ENCODE assay signal across 1 cellular context in genomic region chr5:168393773-168394172, GRCh38.
A peak's percentile ranks its signal among the peaks of the same experiment; 100 is the strongest.
TF ChIP-seq lines count a peak whose summit lies in the region.

No MANE protein-coding gene starts in this region.

TF ChIP-seq in HepG2, 621 proteins besides CTCF, POLR2A, EP300 and RAD21 (continued from another document and continues in another):
- TF ChIP-seq, protein P1, sequence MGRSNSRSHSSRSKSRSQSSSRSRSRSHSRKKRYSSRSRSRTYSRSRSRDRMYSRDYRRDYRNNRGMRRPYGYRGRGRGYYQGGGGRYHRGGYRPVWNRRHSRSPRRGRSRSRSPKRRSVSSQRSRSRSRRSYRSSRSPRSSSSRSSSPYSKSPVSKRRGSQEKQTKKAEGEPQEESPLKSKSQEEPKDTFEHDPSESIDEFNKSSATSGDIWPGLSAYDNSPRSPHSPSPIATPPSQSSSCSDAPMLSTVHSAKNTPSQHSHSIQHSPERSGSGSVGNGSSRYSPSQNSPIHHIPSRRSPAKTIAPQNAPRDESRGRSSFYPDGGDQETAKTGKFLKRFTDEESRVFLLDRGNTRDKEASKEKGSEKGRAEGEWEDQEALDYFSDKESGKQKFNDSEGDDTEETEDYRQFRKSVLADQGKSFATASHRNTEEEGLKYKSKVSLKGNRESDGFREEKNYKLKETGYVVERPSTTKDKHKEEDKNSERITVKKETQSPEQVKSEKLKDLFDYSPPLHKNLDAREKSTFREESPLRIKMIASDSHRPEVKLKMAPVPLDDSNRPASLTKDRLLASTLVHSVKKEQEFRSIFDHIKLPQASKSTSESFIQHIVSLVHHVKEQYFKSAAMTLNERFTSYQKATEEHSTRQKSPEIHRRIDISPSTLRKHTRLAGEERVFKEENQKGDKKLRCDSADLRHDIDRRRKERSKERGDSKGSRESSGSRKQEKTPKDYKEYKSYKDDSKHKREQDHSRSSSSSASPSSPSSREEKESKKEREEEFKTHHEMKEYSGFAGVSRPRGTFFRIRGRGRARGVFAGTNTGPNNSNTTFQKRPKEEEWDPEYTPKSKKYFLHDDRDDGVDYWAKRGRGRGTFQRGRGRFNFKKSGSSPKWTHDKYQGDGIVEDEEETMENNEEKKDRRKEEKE (IDR thresholded peaks at IDR 0.05), result no peak
- no peak for TF ChIP-seq KMT2B (CRISPR knock-in tag; IDR thresholded peaks at IDR 0.05)
- TF ChIP-seq NR0B2 (CRISPR knock-in tag; IDR thresholded peaks at IDR 0.05), result no peak
- no peak for TF ChIP-seq ZFP41 (CRISPR knock-in tag; IDR thresholded peaks at IDR 0.05; ENCODE audit: borderline replicate concordance)
- TF ChIP-seq, protein P2, sequence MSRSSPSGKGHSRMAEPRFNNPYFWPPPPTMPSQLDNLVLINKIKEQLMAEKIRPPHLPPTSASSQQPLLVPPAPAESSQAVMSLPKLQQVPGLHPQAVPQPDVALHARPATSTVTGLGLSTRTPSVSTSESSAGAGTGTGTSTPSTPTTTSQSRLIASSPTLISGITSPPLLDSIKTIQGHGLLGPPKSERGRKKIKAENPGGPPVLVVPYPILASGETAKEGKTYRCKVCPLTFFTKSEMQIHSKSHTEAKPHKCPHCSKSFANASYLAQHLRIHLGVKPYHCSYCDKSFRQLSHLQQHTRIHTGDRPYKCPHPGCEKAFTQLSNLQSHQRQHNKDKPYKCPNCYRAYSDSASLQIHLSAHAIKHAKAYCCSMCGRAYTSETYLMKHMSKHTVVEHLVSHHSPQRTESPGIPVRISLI (CRISPR knock-in tag; IDR thresholded peaks at IDR 0.05; ENCODE audit: borderline replicate concordance), result peak; percentile 73; the same call in 1 of the 2 replicates
- no peak for TF ChIP-seq ZNF709 (CRISPR knock-in tag; IDR thresholded peaks at IDR 0.05)
- TF ChIP-seq ZNF605 (CRISPR knock-in tag; IDR thresholded peaks at IDR 0.05), result no peak
- no peak for TF ChIP-seq CHCHD3 (CRISPR knock-in tag; IDR thresholded peaks at IDR 0.05)
- TF ChIP-seq ZNF570 (CRISPR knock-in tag; IDR thresholded peaks at IDR 0.05; ENCODE audit: borderline replicate concordance), result no peak
- no peak for TF ChIP-seq ASH2L (IDR thresholded peaks at IDR 0.05; ENCODE audit: insufficient read length, low read depth, low read length)
- TF ChIP-seq ZFY (CRISPR knock-in tag; IDR thresholded peaks at IDR 0.05), result no peak
- peak; percentile 71; the same call in 1 of the 2 replicates for TF ChIP-seq ZNF609 (CRISPR knock-in tag; IDR thresholded peaks at IDR 0.05; ENCODE audit: borderline replicate concordance)
- no peak for TF ChIP-seq HMG20B (CRISPR knock-in tag; conservative IDR thresholded peaks at IDR 0.05)
- TF ChIP-seq CEBPG (CRISPR knock-in tag; IDR thresholded peaks at IDR 0.05), result peak; percentile 14; the same call in 1 of the 2 replicates
- no peak for TF ChIP-seq ZNF883 (CRISPR knock-in tag; IDR thresholded peaks at IDR 0.05; ENCODE audit: not compliant biosample characterization)
- peak; percentile 37; the same call in 1 of the 2 replicates for TF ChIP-seq RARA (CRISPR knock-in tag; IDR thresholded peaks at IDR 0.05)
- no peak for TF ChIP-seq AKAP8 (CRISPR knock-in tag; IDR thresholded peaks at IDR 0.05)
- TF ChIP-seq ZNF576 (CRISPR knock-in tag; IDR thresholded peaks at IDR 0.05), result no peak
- TF ChIP-seq ZNF350 (CRISPR knock-in tag; IDR thresholded peaks at IDR 0.05; ENCODE audit: borderline replicate concordance, low read depth), result no peak
- TF ChIP-seq ZNF775 (CRISPR knock-in tag; IDR thresholded peaks at IDR 0.05; ENCODE audit: borderline replicate concordance), result no peak
- TF ChIP-seq MBNL3 (CRISPR knock-in tag; conservative IDR thresholded peaks at IDR 0.05), result no peak
- peak; percentile 44; the same call in 1 of the 2 replicates for TF ChIP-seq ISL2 (CRISPR knock-in tag; IDR thresholded peaks at IDR 0.05)
- no peak for TF ChIP-seq EHMT2 (IDR thresholded peaks at IDR 0.05; ENCODE audit: borderline replicate concordance, low read depth, low read length)
- no peak for TF ChIP-seq KLF16 (CRISPR knock-in tag; IDR thresholded peaks at IDR 0.05)
- TF ChIP-seq ZNF414 (CRISPR knock-in tag; IDR thresholded peaks at IDR 0.05), result no peak
- no peak for TF ChIP-seq ZNF543 (CRISPR knock-in tag; IDR thresholded peaks at IDR 0.05)
- TF ChIP-seq ATAD3A (CRISPR knock-in tag; IDR thresholded peaks at IDR 0.05), result no peak
- no peak for TF ChIP-seq REL (CRISPR knock-in tag; conservative IDR thresholded peaks at IDR 0.05)
- no peak for TF ChIP-seq LRRFIP1 (CRISPR knock-in tag; conservative IDR thresholded peaks at IDR 0.05)
- no peak for TF ChIP-seq ZNF589 (CRISPR knock-in tag; conservative IDR thresholded peaks at IDR 0.05)
- TF ChIP-seq SP2 (CRISPR knock-in tag; IDR thresholded peaks at IDR 0.05), result no peak
- TF ChIP-seq GLI4 (CRISPR knock-in tag; IDR thresholded peaks at IDR 0.05; ENCODE audit: borderline replicate concordance), result no peak
- TF ChIP-seq BCL6 (CRISPR knock-in tag; IDR thresholded peaks at IDR 0.05), result peak; percentile 51; the same call in 1 of the 2 replicates
- TF ChIP-seq ZNF20 (CRISPR knock-in tag; IDR thresholded peaks at IDR 0.05), result no peak
- peak; percentile 49; the same call in 1 of the 2 replicates for TF ChIP-seq ARID5B (CRISPR knock-in tag; IDR thresholded peaks at IDR 0.05)
- no peak for TF ChIP-seq MXI1 (IDR thresholded peaks at IDR 0.05; ENCODE audit: borderline replicate concordance, low read depth, low read length)
- no peak for TF ChIP-seq ZNF724P (CRISPR knock-in tag; IDR thresholded peaks at IDR 0.05; ENCODE audit: borderline replicate concordance)
- no peak for TF ChIP-seq ZBTB1 (CRISPR knock-in tag; IDR thresholded peaks at IDR 0.05; ENCODE audit: borderline replicate concordance)
- TF ChIP-seq PHF21A (CRISPR knock-in tag; IDR thresholded peaks at IDR 0.05), result peak; percentile 39; the same call in 1 of the 2 replicates
- TF ChIP-seq PBX2 (CRISPR knock-in tag; IDR thresholded peaks at IDR 0.05), result no peak
- TF ChIP-seq, protein P3, sequence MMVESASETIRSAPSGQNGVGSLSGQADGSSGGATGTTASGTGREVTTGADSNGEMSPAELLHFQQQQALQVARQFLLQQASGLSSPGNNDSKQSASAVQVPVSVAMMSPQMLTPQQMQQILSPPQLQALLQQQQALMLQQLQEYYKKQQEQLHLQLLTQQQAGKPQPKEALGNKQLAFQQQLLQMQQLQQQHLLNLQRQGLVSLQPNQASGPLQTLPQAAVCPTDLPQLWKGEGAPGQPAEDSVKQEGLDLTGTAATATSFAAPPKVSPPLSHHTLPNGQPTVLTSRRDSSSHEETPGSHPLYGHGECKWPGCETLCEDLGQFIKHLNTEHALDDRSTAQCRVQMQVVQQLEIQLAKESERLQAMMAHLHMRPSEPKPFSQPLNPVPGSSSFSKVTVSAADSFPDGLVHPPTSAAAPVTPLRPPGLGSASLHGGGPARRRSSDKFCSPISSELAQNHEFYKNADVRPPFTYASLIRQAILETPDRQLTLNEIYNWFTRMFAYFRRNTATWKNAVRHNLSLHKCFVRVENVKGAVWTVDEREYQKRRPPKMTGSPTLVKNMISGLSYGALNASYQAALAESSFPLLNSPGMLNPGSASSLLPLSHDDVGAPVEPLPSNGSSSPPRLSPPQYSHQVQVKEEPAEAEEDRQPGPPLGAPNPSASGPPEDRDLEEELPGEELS (CRISPR knock-in tag; IDR thresholded peaks at IDR 0.05), result 0 out of 2 replicates have a peak, but pooled peaks have one; percentile 25
- no peak for TF ChIP-seq HDAC6 (IDR thresholded peaks at IDR 0.05; ENCODE audit: low read depth, low read length)
- TF ChIP-seq SALL1 (CRISPR knock-in tag; IDR thresholded peaks at IDR 0.05), result no peak
- 0 out of 2 replicates have a peak, but pooled peaks have one; percentile 35 for TF ChIP-seq TBX2 (CRISPR knock-in tag; IDR thresholded peaks at IDR 0.05; ENCODE audit: borderline replicate concordance)
- no peak for TF ChIP-seq GTF2F1 (IDR thresholded peaks at IDR 0.05; ENCODE audit: low read length)
